In the genomic region with DNA sequence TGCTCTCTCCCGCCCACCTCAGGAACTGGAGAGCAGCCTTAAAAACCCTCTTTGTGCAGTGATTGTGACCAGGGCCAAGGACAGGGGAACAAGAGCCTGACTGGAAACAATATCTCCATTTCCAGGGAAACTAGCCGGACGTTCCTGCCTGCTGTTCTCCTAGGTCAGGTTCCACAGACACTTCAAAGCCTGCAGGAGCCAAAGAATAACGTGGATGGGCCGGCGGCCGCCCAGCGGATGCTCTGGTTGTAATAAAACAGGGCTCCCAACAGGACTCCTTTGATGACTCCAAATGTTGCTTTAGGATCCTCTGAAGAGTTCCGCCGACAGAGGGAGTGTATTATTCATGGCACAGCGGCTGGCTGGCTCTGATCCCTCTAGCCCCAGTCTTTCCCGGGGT, we compare ENCODE assay signal across 19 cellular contexts.
A peak's percentile ranks its signal among the peaks of the same experiment; 100 is the strongest.
DNase-seq lines count a peak whose midpoint lies in the region; ATAC-seq and TF ChIP-seq lines count a peak whose summit lies in the region.
"Had no signal": no experiment of that assay in that cellular context is flagged by ENCODE, and none has a peak within 500 bp of the region (broad histone marks: within the 10 kb centered on the region; RNA-seq: fewer than 3 reads in every experiment).

No MANE protein-coding gene starts in this region.

- in situ Hi-C loops in brain microvascular endothelial cell (cut with HindIII; ENCODE audit: low pct_ligation_motif_present, low sequenced_read_pairs): no loop called here

- H3K27me3 Mint-ChIP-seq in CD4-positive, alpha-beta T cell: no peaks in the 10 kb centered on the region

- H3K4me3 ChIP-seq in brain microvascular endothelial cell (ENCODE audit: low read depth, low read length): no peak overlapping the region
- H3K4me3 ChIP-seq in testis: no peak overlapping the region
- H3K4me3 ChIP-seq: A549, ascending aorta, Peyer's patch, stomach had no signal

- POLR2A ChIA-PET in CD4-positive, alpha-beta T cell (lab: Charles Lee): no interaction called here

- peak; percentile 63 for TF ChIP-seq CTCF in brain microvascular endothelial cell (IDR thresholded peaks at IDR 0.05; ENCODE audit: low read depth, low read length, missing control alignments)
- TF ChIP-seq CTCF in testis (IDR thresholded peaks at IDR 0.05): peak in 1 of 3 experiments; percentile 29
- TF ChIP-seq CTCF in CD4-positive, alpha-beta T cell (IDR thresholded peaks at IDR 0.05): no peak

- H3K36me3 ChIP-seq in brain microvascular endothelial cell (replicated peaks): peaks cover 17% of the 10 kb centered on the region
- H3K36me3 ChIP-seq in testis (ENCODE audit: low read depth, missing control alignments): no peaks in the 10 kb centered on the region

- ATAC-seq in CD4-positive, alpha-beta T cell (ENCODE audit: poor library complexity): no peak
- ATAC-seq in HG02973 (IDR thresholded peaks at IDR 0.05; ENCODE audit: unreplicated experiment): no peak
- ATAC-seq: A549 had no signal

- no peak overlapping the region for H3K27ac Mint-ChIP-seq in CD4-positive, alpha-beta T cell
- H3K27ac Mint-ChIP-seq: memory B cell had no signal

- H3K4me1 Mint-ChIP-seq in CD4-positive, alpha-beta T cell (ENCODE audit: low read depth): peaks cover 17% of the 10 kb centered on the region

- H3K27ac ChIP-seq in brain microvascular endothelial cell (no peak overlapping the region), testis (no peak overlapping the region)
- no peak overlapping the region for H3K27ac ChIP-seq in CD4-positive, alpha-beta T cell (ENCODE audit: low read depth, low read length)
- H3K27ac ChIP-seq: A549, ascending aorta, HL-60, Peyer's patch, stomach had no signal

- H3K4me1 ChIP-seq in testis: peaks cover 14% of the 10 kb centered on the region
- H3K4me1 ChIP-seq: A549 had no signal

- TF ChIP-seq POLR2A in testis (IDR thresholded peaks at IDR 0.05): no peak

- H3K36me3 Mint-ChIP-seq in CD4-positive, alpha-beta T cell (ENCODE audit: low read depth): peaks cover 4% of the 10 kb centered on the region
- H3K36me3 Mint-ChIP-seq: memory B cell had no signal

- H3K9me3 Mint-ChIP-seq in CD4-positive, alpha-beta T cell: no peaks in the 10 kb centered on the region
- H3K9me3 Mint-ChIP-seq: memory B cell had no signal

- 28 to 43% methylated on average over 12 of the region's 12 CpGs for WGBS in testis, 2 donors

- H3K9me3 ChIP-seq in testis: no peaks in the 10 kb centered on the region
- no peaks in the 10 kb centered on the region for H3K9me3 ChIP-seq in CD4-positive, alpha-beta T cell (ENCODE audit: control insufficient read depth, low read length)
- H3K9me3 ChIP-seq: A549, ascending aorta, Peyer's patch, stomach had no signal

- H3K27me3 ChIP-seq in brain microvascular endothelial cell (replicated peaks) (no peaks in the 10 kb centered on the region), testis (no peaks in the 10 kb centered on the region)
- H3K27me3 ChIP-seq in CD4-positive, alpha-beta T cell (ENCODE audit: control insufficient read depth, insufficient read depth, low read length): no peaks in the 10 kb centered on the region
- H3K27me3 ChIP-seq: ascending aorta, Peyer's patch, stomach had no signal

- CTCF ChIA-PET in CD4-positive, alpha-beta T cell (lab: Charles Lee): no interaction called here

- H3K4me3 Mint-ChIP-seq in CD4-positive, alpha-beta T cell: no peak overlapping the region
- H3K4me3 Mint-ChIP-seq: memory B cell had no signal

- peak; percentile 5 for DNase-seq in activated CD4-positive, alpha-beta T cell treated with anti-CD3 and anti-CD28 coated beads, Interleukin-2, amount 50 U/mL, for 1 hour
- no peak for DNase-seq in activated CD4-positive, alpha-beta T cell treated with anti-CD3 and anti-CD28 coated beads for 4 hours
- DNase-seq in brain microvascular endothelial cell: no peak
- DNase-seq in left kidney (ENCODE audit: low read depth, low spot score): peak; percentile 85
- DNase-seq in testis: peak; percentile 70
- no peak for DNase-seq in CD4-positive, alpha-beta T cell
- no peak for DNase-seq in SKM-1 treated with dmso at 0.1 percent for 144 hours (lab: John Stamatoyannopoulos, UW; ENCODE audit: unreplicated experiment)
- DNase-seq: COR-L47; effector CD4-positive, alpha-beta T cell; NCI-H187; occipital lobe; Peyer's patch; stimulated activated CD4-positive, alpha-beta T cell treated with anti-CD3 and anti-CD28 coated beads, Interleukin-12 subunit alpha, Interleukin-12 subunit beta, amount 100 ng/mL, for 4 hours; stomach had no signal

- intact Hi-C loops in testis (cut with DNase I; ENCODE audit: low total_unique reads): no loop called here
- intact Hi-C loops in CD4-positive, alpha-beta T cell (cut with DNase I, micrococcal nuclease): no loop called here

Comparison
In these comparisons a context has a peak if more than half of its experiments do, and no peak if none do; other contexts are left out.
1. DNase-seq: peak in activated CD4-positive, alpha-beta T cell treated with anti-CD3 and anti-CD28 coated beads, Interleukin-2, amount 50 U/mL, for 1 hour (single experiment), left kidney (single experiment) and testis (single experiment); none in activated CD4-positive, alpha-beta T cell treated with anti-CD3 and anti-CD28 coated beads for 4 hours (0 of 2), brain microvascular endothelial cell (single experiment), CD4-positive, alpha-beta T cell (0 of 10) and SKM-1 treated with dmso at 0.1 percent for 144 hours (single experiment).